In genomic region chr11:64357904-64358535, GRCh38 we compare ENCODE assay signal across 8 cellular contexts. TPM values are rescaled to one million over a fixed set of nuclear protein-coding genes. Genes with fewer than 3 reads are reported as not detected.
DNase-seq lines count a peak whose midpoint lies in the region; ATAC-seq, FAIRE-seq and TF ChIP-seq lines count a peak whose summit lies in the region.

No MANE protein-coding gene starts in this region.

- peak overlapping the region; percentile 79 for H3K4me3 ChIP-seq in HUES6 (ENCODE audit: low read depth, low read length)
- peak overlapping the region in 2 of 3 experiments; percentile 44 to 63 for H3K4me3 ChIP-seq in keratinocyte (ENCODE audit: control insufficient read depth in 2 of 3, extremely low read depth in 1 of 3, insufficient read depth in 2 of 3, low read depth in 1 of 3, low read length in 3 of 3)

- H3K4me3 Mint-ChIP-seq in activated T-helper 1 cell treated with anti-CD3 and anti-CD28 coated beads, Interleukin-12 subunit alpha, Interleukin-12 subunit beta, Interleukin-2, Interleukin-4 antibody, amounts not matched to agents 30 ng/mL and 10 ng/mL and 1 ng/mL, durations not matched to agents 14 hours and 24 hours and 36 hours = peak overlapping the region; percentile 74

- no peak overlapping the region for H3K27ac Mint-ChIP-seq in activated T-helper 1 cell treated with anti-CD3 and anti-CD28 coated beads, Interleukin-12 subunit alpha, Interleukin-12 subunit beta, Interleukin-2, Interleukin-4 antibody, amounts not matched to agents 30 ng/mL and 10 ng/mL and 1 ng/mL, durations not matched to agents 14 hours and 24 hours and 36 hours

- intact Hi-C loops in activated T-helper 1 cell treated with anti-CD3 and anti-CD28 coated beads, Interleukin-12 subunit alpha, Interleukin-12 subunit beta, Interleukin-2, Interleukin-4 antibody, amounts not matched to agents 30 ng/mL and 10 ng/mL and 1 ng/mL, durations not matched to agents 14 hours and 24 hours and 36 hours (cut with micrococcal nuclease) = loop anchor here (5.0 kb wide), 1 partner anchor 106 kb away; the partner anchor contains the start of gene PLCB3

- H3K4me1 ChIP-seq in HUES6 (ENCODE audit: control insufficient read depth, insufficient read depth, low read length) (peaks cover 38% of the 10 kb centered on the region), keratinocyte (ENCODE audit: control insufficient read depth, extremely low read depth, insufficient read depth, low read length) (peaks cover 44% of the 10 kb centered on the region)

- H3K27me3 Mint-ChIP-seq in activated T-helper 1 cell treated with anti-CD3 and anti-CD28 coated beads, Interleukin-12 subunit alpha, Interleukin-12 subunit beta, Interleukin-2, Interleukin-4 antibody, amounts not matched to agents 30 ng/mL and 10 ng/mL and 1 ng/mL, durations not matched to agents 14 hours and 24 hours and 36 hours (ENCODE audit: insufficient read depth) = no peaks in the 10 kb centered on the region

- H3K9ac ChIP-seq in HUES6 (ENCODE audit: low read length) (peak overlapping the region; percentile 18), keratinocyte (ENCODE audit: control insufficient read depth, extremely low read depth, insufficient read depth, low read length) (peak overlapping the region; percentile 86)

- H3K27me3 ChIP-seq in HUES6 (ENCODE audit: control insufficient read depth, insufficient read depth, low read length) (no peaks in the 10 kb centered on the region), keratinocyte (ENCODE audit: control insufficient read depth, extremely low read depth, insufficient read depth, low read length) (no peaks in the 10 kb centered on the region)

- peak; percentile 84 for FAIRE-seq in keratinocyte (lab: Jason Lieb, UNC)

- dilution Hi-C loops in keratinocyte (cut with MboI; ENCODE audit: extremely low pct_ligation_motif_present, low sequenced_read_pairs) = no loop called here

- peaks cover 32% of the 10 kb centered on the region for H3K79me2 ChIP-seq in keratinocyte (ENCODE audit: control insufficient read depth, insufficient read depth, low read length)

- H3K4me2 ChIP-seq in keratinocyte (ENCODE audit: control insufficient read depth, extremely low read depth, insufficient read depth, low read depth, low read length) = peak overlapping the region; percentile 87

- TF ChIP-seq CTCF in keratinocyte (optimal IDR thresholded peaks at IDR 0.05 in 1 of 3, IDR thresholded peaks at IDR 0.05 in 1 of 3, conservative IDR thresholded peaks at IDR 0.05 in 1 of 3; ENCODE audit: extremely low read depth in 1 of 3, insufficient read depth in 2 of 3, low read length in 3 of 3) = no peak

- H3K27ac ChIP-seq in HUES6 (ENCODE audit: low read depth, low read length) (no peak overlapping the region), keratinocyte (ENCODE audit: control insufficient read depth, insufficient read depth, low read length) (peak overlapping the region; percentile 88)

- no peak overlapping the region for H2AFZ ChIP-seq in keratinocyte (ENCODE audit: control insufficient read depth, low read length)

- ATAC-seq in stimulated activated naive CD8-positive, alpha-beta T cell treated with anti-CD3 and anti-CD28 coated beads, Interleukin-15, Interleukin-2, amounts not matched to agents 100 U/mL and 50 U/mL, for 24 hours = peak; percentile 68
- no peak for ATAC-seq in GM21360 (IDR thresholded peaks at IDR 0.05; ENCODE audit: unreplicated experiment)

- DNase-seq in 8988T = peak; percentile 96
- DNase-seq in activated T-helper 1 cell treated with anti-CD3 and anti-CD28 coated beads, Interleukin-12 subunit alpha, Interleukin-12 subunit beta, Interleukin-2, Interleukin-4 antibody, amounts not matched to agents 30 ng/mL and 10 ng/mL and 1 ng/mL, durations not matched to agents 14 hours and 24 hours and 36 hours (ENCODE audit: low spot score) = peak; percentile 19
- DNase-seq in keratinocyte (ENCODE audit: low read depth, low spot score) = peak; percentile 81
- DNase-seq in stimulated activated naive CD8-positive, alpha-beta T cell treated with anti-CD3 and anti-CD28 coated beads, Interleukin-15, Interleukin-2, amounts not matched to agents 100 U/mL and 50 U/mL, for 24 hours = peak; percentile 67
- no peak for DNase-seq in NCI-H2081 (lab: John Stamatoyannopoulos, UW)
- DNase-seq in GF-D8 (lab: John Stamatoyannopoulos, UW) = no peak

- H3K4me1 Mint-ChIP-seq in activated T-helper 1 cell treated with anti-CD3 and anti-CD28 coated beads, Interleukin-12 subunit alpha, Interleukin-12 subunit beta, Interleukin-2, Interleukin-4 antibody, amounts not matched to agents 30 ng/mL and 10 ng/mL and 1 ng/mL, durations not matched to agents 14 hours and 24 hours and 36 hours (ENCODE audit: low read depth) = peaks cover 30% of the 10 kb centered on the region

- H3K9me3 Mint-ChIP-seq in activated T-helper 1 cell treated with anti-CD3 and anti-CD28 coated beads, Interleukin-12 subunit alpha, Interleukin-12 subunit beta, Interleukin-2, Interleukin-4 antibody, amounts not matched to agents 30 ng/mL and 10 ng/mL and 1 ng/mL, durations not matched to agents 14 hours and 24 hours and 36 hours = no peaks in the 10 kb centered on the region

- H3K36me3 ChIP-seq in HUES6 (ENCODE audit: control insufficient read depth, insufficient read depth, low read length) = peaks cover 26% of the 10 kb centered on the region
- H3K36me3 ChIP-seq in keratinocyte (ENCODE audit: control insufficient read depth in 2 of 2, extremely low read depth in 1 of 2, insufficient read depth in 2 of 2, low read length in 2 of 2) = peaks cover 22 to 28% of the 10 kb centered on the region in 2 experiments

- H3K9me1 ChIP-seq in keratinocyte (ENCODE audit: control insufficient read depth, extremely low read depth, insufficient read depth, low read length) = peaks cover 3% of the 10 kb centered on the region

- no peaks in the 10 kb centered on the region for H3K9me3 ChIP-seq in HUES6 (ENCODE audit: control insufficient read depth, insufficient read depth, low read depth, low read length)
- H3K9me3 ChIP-seq in keratinocyte (ENCODE audit: control insufficient read depth, low read depth, low read length) = no peaks in the 10 kb centered on the region

- peaks cover 28% of the 10 kb centered on the region for H3K36me3 Mint-ChIP-seq in activated T-helper 1 cell treated with anti-CD3 and anti-CD28 coated beads, Interleukin-12 subunit alpha, Interleukin-12 subunit beta, Interleukin-2, Interleukin-4 antibody, amounts not matched to agents 30 ng/mL and 10 ng/mL and 1 ng/mL, durations not matched to agents 14 hours and 24 hours and 36 hours (ENCODE audit: low read depth)

- H4K20me1 ChIP-seq in keratinocyte (ENCODE audit: control insufficient read depth, extremely low read depth, insufficient read depth, low read length) = peaks cover 6% of the 10 kb centered on the region

RNA-seq across cellular contexts. Expression of gene RPS6KA4, which starts 0.9 kb away (rescaled TPM):
- total RNA-seq in activated T-helper 1 cell treated with anti-CD3 and anti-CD28 coated beads, Interleukin-12 subunit alpha, Interleukin-12 subunit beta, Interleukin-2, Interleukin-4 antibody, amounts not matched to agents 30 ng/mL and 10 ng/mL and 1 ng/mL, durations not matched to agents 14 hours and 24 hours and 36 hours = 38.3 and 46.0 TPM in 2 replicates
- 46.5 to 62.7 TPM (median 52.4 TPM) in 3 replicates for polyA plus RNA-seq in keratinocyte
- 19.1 TPM for polyA plus RNA-seq in keratinocyte (2011; ENCODE audit: low read depth)
- polyA plus RNA-seq in keratinocyte (2011; cell fraction: cytosol; rRNA removed) = 28.5 and 47.0 TPM in 2 replicates
- 62.1 and 78.3 TPM in 2 replicates for polyA plus RNA-seq in keratinocyte (2011; cell fraction: nucleus; rRNA removed)
- 27.9 and 94.1 TPM in 2 replicates for polyA plus RNA-seq in keratinocyte (2012; ENCODE audit: low replicate concordance)
- polyA minus RNA-seq in keratinocyte = 57.2 to 88.9 TPM (median 85.7 TPM) in 3 replicates
- polyA minus RNA-seq in keratinocyte (2011; cell fraction: cytosol; rRNA and poly(A)+ RNA removed) = 128 TPM
- 74.3 and 75.5 TPM in 2 replicates for polyA minus RNA-seq in keratinocyte (2011; cell fraction: nucleus; rRNA and poly(A)+ RNA removed)

RNA-seq across cellular contexts. Expression of gene CCDC88B, which starts 18.0 kb away (rescaled TPM):
- 133 and 137 TPM in 2 replicates for total RNA-seq in activated T-helper 1 cell treated with anti-CD3 and anti-CD28 coated beads, Interleukin-12 subunit alpha, Interleukin-12 subunit beta, Interleukin-2, Interleukin-4 antibody, amounts not matched to agents 30 ng/mL and 10 ng/mL and 1 ng/mL, durations not matched to agents 14 hours and 24 hours and 36 hours
- polyA plus RNA-seq in keratinocyte = 2.9 to 5.3 TPM (median 3.7 TPM) in 3 replicates
- 0.54 TPM for polyA plus RNA-seq in keratinocyte (2011; ENCODE audit: low read depth)
- 0.83 and 2.4 TPM in 2 replicates for polyA plus RNA-seq in keratinocyte (2011; cell fraction: cytosol; rRNA removed)
- 12.0 and 18.8 TPM in 2 replicates for polyA plus RNA-seq in keratinocyte (2011; cell fraction: nucleus; rRNA removed)
- polyA plus RNA-seq in keratinocyte (2012; ENCODE audit: low replicate concordance) = 1.0 and 5.5 TPM in 2 replicates
- polyA minus RNA-seq in keratinocyte = 1.9 to 3.3 TPM (median 2.4 TPM) in 3 replicates
- polyA minus RNA-seq in keratinocyte (2011; cell fraction: cytosol; rRNA and poly(A)+ RNA removed) = 2.9 TPM
- polyA minus RNA-seq in keratinocyte (2011; cell fraction: nucleus; rRNA and poly(A)+ RNA removed) = 2.1 and 3.0 TPM in 2 replicates

RNA-seq across cellular contexts. Expression of gene PRDX5, which starts 40.1 kb away (rescaled TPM):
- total RNA-seq in activated T-helper 1 cell treated with anti-CD3 and anti-CD28 coated beads, Interleukin-12 subunit alpha, Interleukin-12 subunit beta, Interleukin-2, Interleukin-4 antibody, amounts not matched to agents 30 ng/mL and 10 ng/mL and 1 ng/mL, durations not matched to agents 14 hours and 24 hours and 36 hours = 89.0 and 100 TPM in 2 replicates
- 590 to 817 TPM (median 591 TPM) in 3 replicates for polyA plus RNA-seq in keratinocyte
- 124 TPM for polyA plus RNA-seq in keratinocyte (2011; ENCODE audit: low read depth)
- 440 and 697 TPM in 2 replicates for polyA plus RNA-seq in keratinocyte (2011; cell fraction: cytosol; rRNA removed)
- 319 and 355 TPM in 2 replicates for polyA plus RNA-seq in keratinocyte (2011; cell fraction: nucleus; rRNA removed)
- polyA plus RNA-seq in keratinocyte (2012; ENCODE audit: low replicate concordance) = 463 and 515 TPM in 2 replicates
- 146 to 217 TPM (median 180 TPM) in 3 replicates for polyA minus RNA-seq in keratinocyte
- 299 TPM for polyA minus RNA-seq in keratinocyte (2011; cell fraction: cytosol; rRNA and poly(A)+ RNA removed)
- polyA minus RNA-seq in keratinocyte (2011; cell fraction: nucleus; rRNA and poly(A)+ RNA removed) = 43.8 and 51.7 TPM in 2 replicates

RNA-seq across cellular contexts. Expression of gene TRMT112, which starts 40.7 kb away (rescaled TPM):
- 307 and 312 TPM in 2 replicates for total RNA-seq in activated T-helper 1 cell treated with anti-CD3 and anti-CD28 coated beads, Interleukin-12 subunit alpha, Interleukin-12 subunit beta, Interleukin-2, Interleukin-4 antibody, amounts not matched to agents 30 ng/mL and 10 ng/mL and 1 ng/mL, durations not matched to agents 14 hours and 24 hours and 36 hours
- polyA plus RNA-seq in keratinocyte = 238 to 408 TPM (median 297 TPM) in 3 replicates
- polyA plus RNA-seq in keratinocyte (2011; ENCODE audit: low read depth) = 46.0 TPM
- polyA plus RNA-seq in keratinocyte (2011; cell fraction: cytosol; rRNA removed) = 221 and 340 TPM in 2 replicates
- 140 and 145 TPM in 2 replicates for polyA plus RNA-seq in keratinocyte (2011; cell fraction: nucleus; rRNA removed)
- polyA plus RNA-seq in keratinocyte (2012; ENCODE audit: low replicate concordance) = 333 and 344 TPM in 2 replicates
- 54.1 to 102 TPM (median 58.6 TPM) in 3 replicates for polyA minus RNA-seq in keratinocyte
- 173 TPM for polyA minus RNA-seq in keratinocyte (2011; cell fraction: cytosol; rRNA and poly(A)+ RNA removed)
- 23.8 and 26.3 TPM in 2 replicates for polyA minus RNA-seq in keratinocyte (2011; cell fraction: nucleus; rRNA and poly(A)+ RNA removed)

RNA-seq across cellular contexts. Expression of gene ESRRA, which starts 52.7 kb away (rescaled TPM):
- 64.4 and 67.3 TPM in 2 replicates for total RNA-seq in activated T-helper 1 cell treated with anti-CD3 and anti-CD28 coated beads, Interleukin-12 subunit alpha, Interleukin-12 subunit beta, Interleukin-2, Interleukin-4 antibody, amounts not matched to agents 30 ng/mL and 10 ng/mL and 1 ng/mL, durations not matched to agents 14 hours and 24 hours and 36 hours
- polyA plus RNA-seq in keratinocyte = 20.8 to 33.9 TPM (median 25.9 TPM) in 3 replicates
- 6.2 TPM for polyA plus RNA-seq in keratinocyte (2011; ENCODE audit: low read depth)
- 13.5 and 32.9 TPM in 2 replicates for polyA plus RNA-seq in keratinocyte (2011; cell fraction: cytosol; rRNA removed)
- 26.2 and 37.4 TPM in 2 replicates for polyA plus RNA-seq in keratinocyte (2011; cell fraction: nucleus; rRNA removed)
- 31.4 and 31.7 TPM in 2 replicates for polyA plus RNA-seq in keratinocyte (2012; ENCODE audit: low replicate concordance)
- 9.4 to 20.5 TPM (median 17.5 TPM) in 3 replicates for polyA minus RNA-seq in keratinocyte
- 58.5 TPM for polyA minus RNA-seq in keratinocyte (2011; cell fraction: cytosol; rRNA and poly(A)+ RNA removed)
- polyA minus RNA-seq in keratinocyte (2011; cell fraction: nucleus; rRNA and poly(A)+ RNA removed) = 18.3 and 22.3 TPM in 2 replicates

Comparison
In these comparisons a context has a peak if more than half of its experiments do, and no peak if none do; other contexts are left out.
1. DNase-seq: peak in 8988T (single experiment), activated T-helper 1 cell treated with anti-CD3 and anti-CD28 coated beads, Interleukin-12 subunit alpha, Interleukin-12 subunit beta, Interleukin-2, Interleukin-4 antibody, amounts not matched to agents 30 ng/mL and 10 ng/mL and 1 ng/mL, durations not matched to agents 14 hours and 24 hours and 36 hours (single experiment), keratinocyte (single experiment) and stimulated activated naive CD8-positive, alpha-beta T cell treated with anti-CD3 and anti-CD28 coated beads, Interleukin-15, Interleukin-2, amounts not matched to agents 100 U/mL and 50 U/mL, for 24 hours (single experiment); none in NCI-H2081 (0 of 2) and GF-D8 (single experiment).